Comparison of ENCODE assay signal across 11 cellular contexts in the genomic region with DNA sequence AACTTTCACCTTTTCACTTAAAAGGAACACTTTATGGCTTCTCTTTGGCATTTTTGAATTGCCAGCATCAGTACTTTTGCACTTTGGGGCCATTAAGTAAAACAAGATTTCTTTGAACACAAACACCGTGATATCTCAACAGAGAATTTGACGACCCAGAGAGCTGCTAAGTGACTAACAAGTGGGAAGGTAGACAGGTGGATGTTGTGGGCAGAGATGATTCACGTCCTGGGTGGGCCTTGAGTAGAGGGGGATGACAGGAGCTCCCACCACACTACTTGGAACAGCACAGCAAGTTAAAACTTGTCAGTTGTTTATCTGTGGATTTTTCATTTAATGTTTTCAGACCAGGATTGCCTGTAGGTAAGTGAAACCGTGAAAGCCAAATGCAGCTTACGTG. TPM values are rescaled to one million over a fixed set of nuclear protein-coding genes. Genes with fewer than 3 reads are reported as not detected.
A peak's percentile ranks its signal among the peaks of the same experiment; 100 is the strongest.
DNase-seq lines count a peak whose midpoint lies in the region; ATAC-seq and TF ChIP-seq lines count a peak whose summit lies in the region.
"Not testable (repeated sequence)": the region's sequence is repeated elsewhere in the genome, so short reads cannot be mapped to it uniquely, and the experiment has no call there.
"Had no signal": no experiment of that assay in that cellular context is flagged by ENCODE, and none has a peak within 500 bp of the region (broad histone marks: within the 10 kb centered on the region; RNA-seq: fewer than 3 reads in every experiment).

No MANE protein-coding gene starts in this region.

- not testable (repeated sequence) for H3K27me3 Mint-ChIP-seq in CD4-positive, alpha-beta memory T cell; activated T-cell treated with anti-CD3 and anti-CD28 coated beads, Interleukin-2, amount 50 U/mL, for 72 hours (ENCODE audit: low read depth); activated naive CD8-positive, alpha-beta T cell

- H3K4me1 ChIP-seq in CD4-positive, alpha-beta memory T cell (ENCODE audit: insufficient read depth, low read length); RWPE2 (ENCODE audit: insufficient read depth, poor library complexity, severe bottlenecking): not testable (repeated sequence)

- not testable (repeated sequence) for H3K4me3 ChIP-seq in CD4-positive, alpha-beta memory T cell (ENCODE audit: low read length in 2 of 2); RWPE2 (ENCODE audit: severe bottlenecking)

- peaks cover 0 to 27% (median 3%) of the 10 kb centered on the region in 4 donors for H3K4me1 Mint-ChIP-seq in CD4-positive, alpha-beta memory T cell
- not testable (repeated sequence) for H3K4me1 Mint-ChIP-seq in activated T-cell treated with anti-CD3 and anti-CD28 coated beads, Interleukin-2, amount 50 U/mL, for 72 hours (ENCODE audit: low read depth)
- peaks cover 16% of the 10 kb centered on the region for H3K4me1 Mint-ChIP-seq in activated naive CD8-positive, alpha-beta T cell (ENCODE audit: low read depth)

- not testable (repeated sequence) for H3K36me3 Mint-ChIP-seq in CD4-positive, alpha-beta memory T cell; activated T-cell treated with anti-CD3 and anti-CD28 coated beads, Interleukin-2, amount 50 U/mL, for 72 hours (ENCODE audit: insufficient read depth in 2 of 2); activated naive CD8-positive, alpha-beta T cell

- not testable (repeated sequence) for DNase-seq in CD4-positive, alpha-beta memory T cell; RWPE2 (ENCODE audit: low spot score); activated T-cell treated with anti-CD3 and anti-CD28 coated beads, Interleukin-2, amount 50 U/mL, for 72 hours; stimulated activated naive CD8-positive, alpha-beta T cell treated with anti-CD3 and anti-CD28 coated beads, Interleukin-15, Interleukin-2, amounts not matched to agents 100 U/mL and 50 U/mL, for 24 hours
- peak; percentile 36 to 37 for DNase-seq in activated CD4-positive, alpha-beta T cell treated with anti-CD3 and anti-CD28 coated beads, Interleukin-2, amount 50 U/mL, for 4 hours
- peak; percentile 6 for DNase-seq in central memory CD4-positive, alpha-beta T cell
- peak; percentile 33 for DNase-seq in stimulated activated CD4-positive, alpha-beta T cell treated with anti-CD3 and anti-CD28 coated beads, Interleukin-2, amount 100 ng/mL, for 4 hours (ENCODE audit: low read depth)

- not testable (repeated sequence) for H3K27ac ChIP-seq in CD4-positive, alpha-beta memory T cell (ENCODE audit: low read depth, low read length); RWPE2 (ENCODE audit: poor library complexity, severe bottlenecking)

- H3K27ac Mint-ChIP-seq in CD4-positive, alpha-beta memory T cell, result peak overlapping the region in 5 of 7 donors; percentile 7 to 84 (median 54)
- H3K27ac Mint-ChIP-seq in activated T-cell treated with anti-CD3 and anti-CD28 coated beads, Interleukin-2, amount 50 U/mL, for 72 hours, result peak overlapping the region; percentile 27
- H3K27ac Mint-ChIP-seq in activated naive CD8-positive, alpha-beta T cell, result peak overlapping the region; percentile 79

- peak overlapping the region in 5 of 8 donors; percentile 29 to 64 (median 43) for H3K4me3 Mint-ChIP-seq in CD4-positive, alpha-beta memory T cell
- H3K4me3 Mint-ChIP-seq in activated T-cell treated with anti-CD3 and anti-CD28 coated beads, Interleukin-2, amount 50 U/mL, for 72 hours, result peak overlapping the region in 1 of 2 donors; percentile 54
- peak overlapping the region; percentile 32 for H3K4me3 Mint-ChIP-seq in activated naive CD8-positive, alpha-beta T cell

- POLR2A ChIA-PET in CD4-positive, alpha-beta memory T cell (lab: Charles Lee; ENCODE audit: partially characterized antibody), result not testable (repeated sequence)

- intact Hi-C loops in CD4-positive, alpha-beta memory T cell (cut with micrococcal nuclease), result not testable (repeated sequence)

- not testable (repeated sequence) for H3K36me3 ChIP-seq in CD4-positive, alpha-beta memory T cell (ENCODE audit: insufficient read depth, low read length); RWPE2 (ENCODE audit: low read depth)

- peak; percentile 93 for ATAC-seq in RWPE2 (ENCODE audit: low read depth)
- peak; percentile 67 to 90 for ATAC-seq in activated T-cell treated with anti-CD3 and anti-CD28 coated beads, Interleukin-2, amount 50 U/mL, for 72 hours (replicated peaks in 1 of 2)
- peak; percentile 91 for ATAC-seq in stimulated activated naive CD8-positive, alpha-beta T cell treated with anti-CD3 and anti-CD28 coated beads, Interleukin-15, Interleukin-2, amounts not matched to agents 100 U/mL and 50 U/mL, for 24 hours

- TF ChIP-seq CTCF in RWPE2 (IDR thresholded peaks at IDR 0.05; ENCODE audit: poor library complexity, severe bottlenecking), result not testable (repeated sequence)

- H3K27me3 ChIP-seq in CD4-positive, alpha-beta memory T cell (ENCODE audit: insufficient read depth, low read length); RWPE2 (ENCODE audit: insufficient read depth, poor library complexity, severe bottlenecking): not testable (repeated sequence)

- H3K9me3 Mint-ChIP-seq in CD4-positive, alpha-beta memory T cell; activated T-cell treated with anti-CD3 and anti-CD28 coated beads, Interleukin-2, amount 50 U/mL, for 72 hours; activated naive CD8-positive, alpha-beta T cell (ENCODE audit: low read depth): not testable (repeated sequence)

- not testable (repeated sequence) for H3K9me3 ChIP-seq in CD4-positive, alpha-beta memory T cell (ENCODE audit: control insufficient read depth in 1 of 2, low read length in 2 of 2); RWPE2 (ENCODE audit: severe bottlenecking)

- CTCF ChIA-PET in CD4-positive, alpha-beta memory T cell (lab: Charles Lee; ENCODE audit: partially characterized antibody), result not testable (repeated sequence)

RNA-seq across cellular contexts. Expression of a gene that starts 18.7 kb away (rescaled TPM):
- total RNA-seq in CD4-positive, alpha-beta memory T cell, result 100 to 1,000 TPM in 1 of 2 experiments, 10 to 100 TPM in 1; 92.7 to 116 TPM
- 1 to 10 TPM; 2.0 to 3.2 TPM for polyA plus RNA-seq in CD4-positive, alpha-beta memory T cell
- 10 to 100 TPM in 1 of 2 donors, 1 to 10 TPM in 1; 6.9 to 58.1 TPM for total RNA-seq in activated T-cell treated with anti-CD3 and anti-CD28 coated beads, Interleukin-2, amount 50 U/mL, for 72 hours
- total RNA-seq: RPMI7951 had no signal
- polyA plus RNA-seq: BJ, IgD-negative memory B cell had no signal

Comparison
In these comparisons a context has a peak if more than half of its experiments do, and no peak if none do; other contexts are left out.
1. H3K27ac Mint-ChIP-seq: peak in every context shown above with its lines; median percentile 79 in activated naive CD8-positive, alpha-beta T cell; 54 in CD4-positive, alpha-beta memory T cell; 27 in activated T-cell treated with anti-CD3 and anti-CD28 coated beads, Interleukin-2, amount 50 U/mL, for 72 hours.